In the genomic region with DNA sequence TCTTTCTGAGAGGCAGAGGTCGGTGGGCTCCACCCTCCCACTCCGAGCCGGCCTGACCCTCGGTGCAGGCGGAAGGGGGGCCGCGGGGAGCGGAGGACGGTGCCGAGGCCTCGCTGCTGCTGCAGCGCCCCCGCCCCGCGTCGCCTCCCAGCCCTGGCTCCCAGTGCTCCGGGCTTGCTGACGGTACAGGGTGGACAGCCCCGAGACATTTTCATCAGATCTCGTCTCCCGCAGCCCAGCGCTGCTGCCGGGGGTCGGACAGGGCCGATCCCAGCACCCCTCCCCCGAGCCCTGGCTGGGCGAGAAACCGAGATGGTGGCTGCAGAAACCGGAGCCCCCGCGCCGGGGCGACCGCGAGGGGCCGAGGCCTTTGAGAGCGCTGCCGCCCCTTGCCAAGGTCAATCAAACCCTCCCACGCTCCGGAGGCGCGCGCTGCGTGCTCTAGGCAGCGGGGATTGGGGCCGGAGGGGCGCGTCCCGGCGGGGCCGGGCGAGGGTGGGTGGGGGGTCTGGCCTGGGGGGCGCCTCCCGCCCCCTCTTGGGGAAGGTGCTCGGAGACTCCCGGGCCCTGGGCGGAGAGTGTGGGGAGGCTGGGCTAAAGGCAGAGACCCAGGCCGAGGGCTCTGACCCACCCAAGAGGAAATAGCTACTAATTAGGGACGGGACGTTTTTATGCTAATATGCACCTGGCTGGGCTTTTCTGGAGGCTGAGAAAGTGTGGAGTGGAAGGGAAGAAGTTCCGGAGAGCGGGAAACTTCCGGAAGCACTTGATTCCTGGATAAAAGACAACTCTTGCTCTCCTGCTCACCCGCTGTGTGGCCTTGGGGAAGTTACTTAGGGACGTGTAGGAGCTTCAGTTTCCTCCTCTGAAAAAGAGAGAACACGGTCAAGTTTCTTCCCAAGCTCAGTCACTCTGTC, we compare ENCODE assay signal across 10 cellular contexts. TPM values are rescaled to one million over a fixed set of nuclear protein-coding genes. Genes with fewer than 3 reads are reported as not detected.
A peak's percentile ranks its signal among the peaks of the same experiment; 100 is the strongest.
DNase-seq lines count a peak whose midpoint lies in the region; ATAC-seq and TF ChIP-seq lines count a peak whose summit lies in the region.
"Had no signal": no experiment of that assay in that cellular context is flagged by ENCODE, and none has a peak within 500 bp of the region (broad histone marks: within the 10 kb centered on the region; RNA-seq: fewer than 3 reads in every experiment).

No MANE protein-coding gene starts in this region.

- peaks cover 52% of the 10 kb centered on the region for H3K27me3 Mint-ChIP-seq in CD8-positive, alpha-beta T cell (ENCODE audit: low read depth)
- H3K27me3 Mint-ChIP-seq in osteocyte (ENCODE audit: unreplicated experiment) = peaks cover 10% of the 10 kb centered on the region

- peak overlapping the region; percentile 54 for H3K4me3 Mint-ChIP-seq in CD8-positive, alpha-beta T cell
- H3K4me3 Mint-ChIP-seq in osteocyte (ENCODE audit: unreplicated experiment) = peak overlapping the region; percentile 60

- peak overlapping the region; percentile 26 for H3K4me3 ChIP-seq in CD8-positive, alpha-beta T cell (ENCODE audit: low read depth, low read length)
- peak overlapping the region; percentile 21 to 64 (median 50) for H3K4me3 ChIP-seq in heart right ventricle

- CTCF ChIA-PET in CD8-positive, alpha-beta T cell (lab: Charles Lee) = interaction anchor here (1.0 kb wide), 1 partner anchor 123 kb away, joined by 3 read pairs; no protein-coding TSS in a partner anchor

- no peaks in the 10 kb centered on the region for H3K36me3 Mint-ChIP-seq in CD8-positive, alpha-beta T cell
- H3K36me3 Mint-ChIP-seq in osteocyte (ENCODE audit: unreplicated experiment) = no peaks in the 10 kb centered on the region

- no peak overlapping the region for H3K27ac Mint-ChIP-seq in CD8-positive, alpha-beta T cell
- peak overlapping the region; percentile 50 for H3K27ac Mint-ChIP-seq in osteocyte (ENCODE audit: unreplicated experiment)

- peaks cover 28% of the 10 kb centered on the region for H3K27me3 ChIP-seq in CD8-positive, alpha-beta T cell (ENCODE audit: insufficient read depth, low read length)
- H3K27me3 ChIP-seq in heart right ventricle = peaks cover 0 to 45% (median 18%) of the 10 kb centered on the region in 7 donors

- H3K9me3 Mint-ChIP-seq in CD8-positive, alpha-beta T cell = no peaks in the 10 kb centered on the region
- no peaks in the 10 kb centered on the region for H3K9me3 Mint-ChIP-seq in osteocyte (ENCODE audit: unreplicated experiment)

- WGBS in heart right ventricle, 2 donors = 4% methylated on average over 64 to 66 of the region's 66 CpGs

- POLR2A ChIA-PET in CD8-positive, alpha-beta T cell (lab: Charles Lee) = no interaction called here

- peaks cover 57% of the 10 kb centered on the region for H3K4me1 Mint-ChIP-seq in CD8-positive, alpha-beta T cell (ENCODE audit: low read depth)
- H3K4me1 Mint-ChIP-seq in osteocyte (ENCODE audit: unreplicated experiment) = peaks cover 43% of the 10 kb centered on the region

- no peak overlapping the region for H3K27ac ChIP-seq in CD8-positive, alpha-beta T cell (ENCODE audit: low read depth, low read length)
- H3K27ac ChIP-seq in heart right ventricle = peak overlapping the region in 6 of 10 donors; percentile 5 to 66 (median 50)

- H3K9me3 ChIP-seq in CD8-positive, alpha-beta T cell (ENCODE audit: low read length) = no peaks in the 10 kb centered on the region
- H3K9me3 ChIP-seq in heart right ventricle = no peaks in the 10 kb centered on the region

- TF ChIP-seq CTCF in CD8-positive, alpha-beta T cell (IDR thresholded peaks at IDR 0.05) = no peak
- TF ChIP-seq CTCF in heart right ventricle (IDR thresholded peaks at IDR 0.05) (peak in 2 of 9 donors; percentile 18 to 20), osteocyte (IDR thresholded peaks at IDR 0.05) (no peak)

- H3K36me3 ChIP-seq in CD8-positive, alpha-beta T cell (ENCODE audit: insufficient read depth, low read length) = no peaks in the 10 kb centered on the region
- no peaks in the 10 kb centered on the region for H3K36me3 ChIP-seq in heart right ventricle

- peaks cover 39% of the 10 kb centered on the region for H3K4me1 ChIP-seq in CD8-positive, alpha-beta T cell (ENCODE audit: insufficient read depth, low read length)
- H3K4me1 ChIP-seq in heart right ventricle = peaks cover 10 to 40% (median 25%) of the 10 kb centered on the region in 9 donors

- ATAC-seq in CD8-positive, alpha-beta T cell = no peak
- ATAC-seq in heart right ventricle = peak; percentile 26 to 74 (median 58)
- ATAC-seq in GM18498 (IDR thresholded peaks at IDR 0.05; ENCODE audit: unreplicated experiment) = no peak
- ATAC-seq in HG02571 (IDR thresholded peaks at IDR 0.05; ENCODE audit: unreplicated experiment) = no peak

- intact Hi-C loops in CD8-positive, alpha-beta T cell (cut with DNase I, micrococcal nuclease) = no loop called here
- intact Hi-C loops in heart right ventricle (cut with DNase I) = loop anchor here in 1 of 10 donors (5.0 kb wide), 1 partner anchor 37 kb away; no protein-coding TSS in a partner anchor

- no peak for DNase-seq in CD8-positive, alpha-beta T cell
- DNase-seq in heart right ventricle (no peak), osteocyte (ENCODE audit: extremely low spot score, unreplicated experiment) (no peak), NCI-H345 (lab: John Stamatoyannopoulos, UW) (no peak)
- no peak for DNase-seq in stimulated activated CD4-positive, alpha-beta T cell treated with anti-CD3 and anti-CD28 coated beads, Interleukin-4, amount 100 ng/mL, for 1 hour
- DNase-seq: activated CD8-positive, alpha-beta memory T cell treated with anti-CD3 and anti-CD28 coated beads, Interleukin-2, amount 50 U/mL, for 4 hours had no signal

TF ChIP-seq in PFSK-1, 5 proteins besides CTCF, POLR2A, EP300 and RAD21:
- no peak for TF ChIP-seq FOXP2 (optimal IDR thresholded peaks at IDR 0.05; ENCODE audit: borderline replicate concordance, extremely low read depth, extremely low read length, insufficient read depth)
- no peak for TF ChIP-seq TAF1 (IDR thresholded peaks at IDR 0.05; ENCODE audit: borderline replicate concordance, insufficient read depth, low read length)
- peak; percentile 28; the same call in 1 of the 2 replicates for TF ChIP-seq SIN3A (IDR thresholded peaks at IDR 0.05; ENCODE audit: borderline replicate concordance, insufficient read depth, low read length)
- no peak for TF ChIP-seq REST (IDR thresholded peaks at IDR 0.05; ENCODE audit: insufficient read depth in 1 of 2, low read depth in 2 of 2, low read length in 2 of 2)
- TF ChIP-seq POLR2AphosphoS5 (IDR thresholded peaks at IDR 0.05; ENCODE audit: low read depth, low read length) = no peak

RNA-seq across cellular contexts. Expression of gene EPHB3, which starts 42.7 kb away (rescaled TPM):
- not detected for total RNA-seq in CD8-positive, alpha-beta T cell
- polyA plus RNA-seq in PFSK-1 (2012; ENCODE audit: insufficient read length, low read depth) = 70.6 TPM
- total RNA-seq in heart right ventricle (1 to 10 TPM in 7 of 10 donors, under 1 TPM in 3; 0.38 to 4.0 (median 2.3) TPM), osteocyte (10.6 and 11.4 TPM in 2 replicates)
- polyA plus RNA-seq in heart right ventricle = under 1 TPM; 0.51 to 0.96 TPM
- total RNA-seq: pulmonary artery endothelial cell had no signal

Comparison
In these comparisons a context has a peak if more than half of its experiments do, and no peak if none do; other contexts are left out.
1. ATAC-seq: peak in heart right ventricle (8 of 8); none in CD8-positive, alpha-beta T cell (single experiment), GM18498 (single experiment) and HG02571 (single experiment).